21 cellular contexts compared by ENCODE assay signal in genomic region chr11:12289667-12290476, GRCh38.
DNase-seq lines count a peak whose midpoint lies in the region; ATAC-seq and TF ChIP-seq lines count a peak whose summit lies in the region.
"Had no signal": no experiment of that assay in that cellular context is flagged by ENCODE, and none has a peak within 500 bp of the region (broad histone marks: within the 10 kb centered on the region; RNA-seq: fewer than 3 reads in every experiment).

No MANE protein-coding gene starts in this region.

- peak overlapping the region; percentile 50 for H3K27ac Mint-ChIP-seq in T-helper 2 cell treated with Interferon-gamma antibody and Interleukin-4, amounts not matched to agents 5 μg/mL and 100 μg/mL, for 36 hours
- peak overlapping the region; percentile 89 for H3K27ac Mint-ChIP-seq in activated T-helper 17 cell treated with anti-CD3 and anti-CD28 coated beads, Interleukin-2, amount 50 U/mL, for 72 hours

- H3K27me3 ChIP-seq in neuronal stem cell (ENCODE audit: control insufficient read depth in 3 of 3, insufficient read depth in 3 of 3, low read depth in 1 of 3, low read length in 3 of 3) (no peaks in the 10 kb centered on the region), testis (no peaks in the 10 kb centered on the region)
- H3K27me3 ChIP-seq: SJCRH30 had no signal

- H2BK120ac ChIP-seq in neuronal stem cell (ENCODE audit: low read depth, low read length), result no peak overlapping the region

- no peak overlapping the region for H3K4ac ChIP-seq in neuronal stem cell (ENCODE audit: low read length)

- no peak overlapping the region for H2AFZ ChIP-seq in neuronal stem cell (ENCODE audit: low read length)
- H2AFZ ChIP-seq: PC-9 had no signal

- H3K9me3 ChIP-seq in neuronal stem cell (replicated peaks in 1 of 2; ENCODE audit: control insufficient read depth in 2 of 2, insufficient read depth in 1 of 2, low read depth in 1 of 2, low read length in 2 of 2), result no peaks in the 10 kb centered on the region
- no peaks in the 10 kb centered on the region for H3K9me3 ChIP-seq in testis
- H3K9me3 ChIP-seq: SJCRH30 had no signal

- peak overlapping the region; percentile 53 for H2AK5ac ChIP-seq in neuronal stem cell (ENCODE audit: low read depth, low read length)

- H2BK12ac ChIP-seq in neuronal stem cell (ENCODE audit: low read length), result no peak overlapping the region

- H3K36me3 ChIP-seq in neuronal stem cell (replicated peaks in 1 of 2; ENCODE audit: control insufficient read depth in 2 of 2, insufficient read depth in 2 of 2, low read length in 2 of 2) (no peaks in the 10 kb centered on the region), testis (ENCODE audit: low read depth, missing control alignments) (no peaks in the 10 kb centered on the region)
- H3K36me3 ChIP-seq: SJCRH30 had no signal

- no peak overlapping the region for H3K18ac ChIP-seq in neuronal stem cell (ENCODE audit: low read length)

- H2BK5ac ChIP-seq in neuronal stem cell (ENCODE audit: low read length), result no peak overlapping the region

- no peaks in the 10 kb centered on the region for H3K27me3 Mint-ChIP-seq in T-helper 2 cell treated with Interferon-gamma antibody and Interleukin-4, amounts not matched to agents 5 μg/mL and 100 μg/mL, for 36 hours (ENCODE audit: low read depth)
- H3K27me3 Mint-ChIP-seq in activated T-helper 17 cell treated with anti-CD3 and anti-CD28 coated beads, Interleukin-2, amount 50 U/mL, for 72 hours, result no peaks in the 10 kb centered on the region
- H3K27me3 Mint-ChIP-seq: effector memory CD8-positive, alpha-beta T cell had no signal

- H3K27ac ChIP-seq in neuronal stem cell (replicated peaks; ENCODE audit: low read length), result no peak overlapping the region
- H3K27ac ChIP-seq in testis, result no peak overlapping the region
- H3K27ac ChIP-seq: PC-9, SJCRH30 had no signal

- H3K36me3 Mint-ChIP-seq in T-helper 2 cell treated with Interferon-gamma antibody and Interleukin-4, amounts not matched to agents 5 μg/mL and 100 μg/mL, for 36 hours (ENCODE audit: low read depth), result no peaks in the 10 kb centered on the region
- no peaks in the 10 kb centered on the region for H3K36me3 Mint-ChIP-seq in activated T-helper 17 cell treated with anti-CD3 and anti-CD28 coated beads, Interleukin-2, amount 50 U/mL, for 72 hours (ENCODE audit: low read depth)

- H3K79me1 ChIP-seq in neuronal stem cell (ENCODE audit: low read depth, low read length), result no peaks in the 10 kb centered on the region

- H3K4me3 ChIP-seq in neuronal stem cell (ENCODE audit: low read length in 2 of 2) (no peak overlapping the region), testis (no peak overlapping the region)
- H3K4me3 ChIP-seq: GM12878, PC-9, SJCRH30 had no signal

- peak overlapping the region; percentile 7 for H2BK15ac ChIP-seq in neuronal stem cell (ENCODE audit: low read length)

- no peak overlapping the region for H3K4me2 ChIP-seq in neuronal stem cell (ENCODE audit: insufficient read depth, low read length, poor library complexity, severe bottlenecking)
- H3K4me2 ChIP-seq: PC-9 had no signal

- no peak for TF ChIP-seq POLR2A in testis (IDR thresholded peaks at IDR 0.05)

- CTCF ChIA-PET in GM10248 (lab: Yijun Ruan, JAX), result interaction anchor here (0.8 to 20.1 kb wide), 24 partner anchors 8 to 1356 kb away, joined by 3 to 578 read pairs (median 6); no protein-coding TSS in a partner anchor

- no CpG with 5 or more reads among the region's 7 CpGs for WGBS in neuronal stem cell (ENCODE audit: extremely low coverage in 2 of 2, insufficient read length in 2 of 2, insufficient replicate concordance in 1 of 2), 2 donors
- WGBS in testis, 2 donors, result 92 to 95% methylated on average over 6 to 7 of the region's 7 CpGs

- POLR2A ChIA-PET in GM10248 (lab: Yijun Ruan, JAX), result no interaction called here

- peaks cover 0 to 12% of the 10 kb centered on the region in 2 donors for H3K4me1 ChIP-seq in neuronal stem cell (ENCODE audit: control insufficient read depth in 2 of 2, insufficient read depth in 1 of 2, low read depth in 1 of 2, low read length in 2 of 2)
- H3K4me1 ChIP-seq in testis, result peaks cover 11% of the 10 kb centered on the region

- DNase-seq in T-helper 2 cell treated with Interferon-gamma antibody and Interleukin-4, amounts not matched to agents 5 μg/mL and 100 μg/mL, for 36 hours (ENCODE audit: low spot score), result peak; percentile 3
- DNase-seq in T-helper 2 cell, result no peak
- DNase-seq in GM10248 (ENCODE audit: extremely low spot score), result peak; percentile 23
- no peak for DNase-seq in neuronal stem cell (ENCODE audit: low spot score)
- no peak for DNase-seq in iPS-NIHi11 (ENCODE audit: low spot score)
- DNase-seq in GM03348 (ENCODE audit: low spot score), result no peak
- no peak for DNase-seq in testis
- DNase-seq: activated CD8-positive, alpha-beta memory T cell treated with anti-CD3 and anti-CD28 coated beads, Interleukin-2, amount 50 U/mL, for 4 hours; activated naive CD4-positive, alpha-beta T cell treated with anti-CD3 and anti-CD28 coated beads, Interleukin-2, amount 50 U/mL, for 16 hours; effector memory CD8-positive, alpha-beta T cell; NCI-H187; NCI-H226; nucleus accumbens; PC-9; right cardiac atrium; T1000; trophoblast cell had no signal

- no peak overlapping the region for H4K8ac ChIP-seq in neuronal stem cell (ENCODE audit: low read depth, low read length)

- H3K4me3 Mint-ChIP-seq in T-helper 2 cell treated with Interferon-gamma antibody and Interleukin-4, amounts not matched to agents 5 μg/mL and 100 μg/mL, for 36 hours, result no peak overlapping the region
- H3K4me3 Mint-ChIP-seq in activated T-helper 17 cell treated with anti-CD3 and anti-CD28 coated beads, Interleukin-2, amount 50 U/mL, for 72 hours, result no peak overlapping the region
- H3K4me3 Mint-ChIP-seq: effector memory CD8-positive, alpha-beta T cell had no signal

- intact Hi-C loops in testis (cut with DNase I; ENCODE audit: low total_unique reads), result no loop called here

- H3K4me1 Mint-ChIP-seq in T-helper 2 cell treated with Interferon-gamma antibody and Interleukin-4, amounts not matched to agents 5 μg/mL and 100 μg/mL, for 36 hours (ENCODE audit: low read depth), result peaks cover 16% of the 10 kb centered on the region
- peaks cover 12% of the 10 kb centered on the region for H3K4me1 Mint-ChIP-seq in activated T-helper 17 cell treated with anti-CD3 and anti-CD28 coated beads, Interleukin-2, amount 50 U/mL, for 72 hours

- H3K14ac ChIP-seq in neuronal stem cell (ENCODE audit: low read length), result no peak overlapping the region

- no peak for ATAC-seq in activated T-helper 17 cell treated with anti-CD3 and anti-CD28 coated beads, Interleukin-2, amount 50 U/mL, for 72 hours (replicated peaks)
- ATAC-seq: activated CD4-positive, CD25-positive, alpha-beta regulatory T cell treated with anti-CD3 and anti-CD28 coated beads, Interleukin-2, amount 50 U/mL, for 24 hours; effector memory CD8-positive, alpha-beta T cell; GM12878; right cardiac atrium had no signal

- no peak overlapping the region for H4K91ac ChIP-seq in neuronal stem cell (ENCODE audit: low read depth, low read length, poor library complexity)

- no peak overlapping the region for H3K9ac ChIP-seq in neuronal stem cell (ENCODE audit: low read depth, low read length, poor library complexity)

- no peak overlapping the region for H3K23ac ChIP-seq in neuronal stem cell (ENCODE audit: low read depth, low read length, poor library complexity)

- TF ChIP-seq CTCF in GM10248 (IDR thresholded peaks at IDR 0.05; ENCODE audit: control extremely low read depth, extremely low read depth, low read depth, missing control alignments) (no peak), testis (IDR thresholded peaks at IDR 0.05) (no peak)

- no peaks in the 10 kb centered on the region for H3K9me3 Mint-ChIP-seq in T-helper 2 cell treated with Interferon-gamma antibody and Interleukin-4, amounts not matched to agents 5 μg/mL and 100 μg/mL, for 36 hours
- no peaks in the 10 kb centered on the region for H3K9me3 Mint-ChIP-seq in activated T-helper 17 cell treated with anti-CD3 and anti-CD28 coated beads, Interleukin-2, amount 50 U/mL, for 72 hours
- H3K9me3 Mint-ChIP-seq: effector memory CD8-positive, alpha-beta T cell had no signal

Comparison
In these comparisons a context has a peak if more than half of its experiments do, and no peak if none do; other contexts are left out.
1. DNase-seq: peak in T-helper 2 cell treated with Interferon-gamma antibody and Interleukin-4, amounts not matched to agents 5 μg/mL and 100 μg/mL, for 36 hours (single experiment) and GM10248 (single experiment); none in T-helper 2 cell (0 of 5), neuronal stem cell (single experiment), iPS-NIHi11 (single experiment), GM03348 (single experiment) and testis (single experiment).